20 cellular contexts compared by ENCODE assay signal in genomic region chr17:79859676-79860615, GRCh38. TPM values are rescaled to one million over a fixed set of nuclear protein-coding genes. Genes with fewer than 3 reads are reported as not detected.
DNase-seq lines count a peak whose midpoint lies in the region; ATAC-seq, FAIRE-seq and TF ChIP-seq lines count a peak whose summit lies in the region.
"Had no signal": no experiment of that assay in that cellular context is flagged by ENCODE, and none has a peak within 500 bp of the region (broad histone marks: within the 10 kb centered on the region; RNA-seq: fewer than 3 reads in every experiment).

No MANE protein-coding gene starts in this region.

- CTCF ChIA-PET in CD8-positive, alpha-beta T cell (lab: Charles Lee), result interaction anchor here (1.6 kb wide), 1 partner anchor 20 kb away, joined by 5 read pairs; no protein-coding TSS in a partner anchor

- ATAC-seq in left cardiac atrium, result peak in 1 of 2 donors; percentile 14
- ATAC-seq in heart right ventricle, result no peak
- ATAC-seq in HG02642 (IDR thresholded peaks at IDR 0.05; ENCODE audit: poor library complexity, unreplicated experiment), result no peak
- ATAC-seq in CD8-positive, alpha-beta T cell, result no peak
- ATAC-seq: A549, Right ventricle myocardium inferior had no signal

- H3K4me3 ChIP-seq in heart right ventricle (no peak overlapping the region), SJSA1 (no peak overlapping the region)
- no peak overlapping the region for H3K4me3 ChIP-seq in CD8-positive, alpha-beta T cell (ENCODE audit: low read depth, low read length)
- H3K4me3 ChIP-seq: A549, GM23248 had no signal

- H3K27ac ChIP-seq in heart right ventricle (no peak overlapping the region), SJSA1 (peak overlapping the region; percentile 72)
- H3K27ac ChIP-seq in CD8-positive, alpha-beta T cell (ENCODE audit: low read depth, low read length), result no peak overlapping the region
- H3K27ac ChIP-seq: A549, GM23248 had no signal

- H3K36me3 Mint-ChIP-seq in CD8-positive, alpha-beta T cell, result no peaks in the 10 kb centered on the region
- H3K36me3 Mint-ChIP-seq: CD4-positive, CD25-positive, alpha-beta regulatory T cell had no signal

- intact Hi-C loops in left cardiac atrium (cut with DNase I) (no loop called here), heart right ventricle (cut with DNase I) (loop anchor here in 1 of 10 donors (10.0 kb wide), 2 partner anchors 45 to 95 kb away; no protein-coding TSS in a partner anchor)
- intact Hi-C loops in CD8-positive, alpha-beta T cell (cut with DNase I, micrococcal nuclease), result no loop called here

- H3K27me3 ChIP-seq in heart right ventricle, result peaks cover 0 to 64% (median 35%) of the 10 kb centered on the region in 7 donors
- H3K27me3 ChIP-seq in SJSA1 (replicated peaks), result no peaks in the 10 kb centered on the region
- H3K27me3 ChIP-seq in CD8-positive, alpha-beta T cell (ENCODE audit: insufficient read depth, low read length), result no peaks in the 10 kb centered on the region

- no peaks in the 10 kb centered on the region for H3K9me3 Mint-ChIP-seq in CD8-positive, alpha-beta T cell

- peaks cover 21% of the 10 kb centered on the region for H3K27me3 Mint-ChIP-seq in CD8-positive, alpha-beta T cell (ENCODE audit: low read depth)

- H3K9me3 ChIP-seq in heart right ventricle, result no peaks in the 10 kb centered on the region
- H3K9me3 ChIP-seq in SJSA1 (replicated peaks), result no peaks in the 10 kb centered on the region
- H3K9me3 ChIP-seq in CD8-positive, alpha-beta T cell (ENCODE audit: low read length), result no peaks in the 10 kb centered on the region
- H3K9me3 ChIP-seq: A549 had no signal

- 68 to 73% methylated on average over 38 of the region's 38 CpGs for WGBS in heart right ventricle, 2 donors

- no peaks in the 10 kb centered on the region for H3K4me1 Mint-ChIP-seq in CD8-positive, alpha-beta T cell (ENCODE audit: low read depth)

- DNase-seq in left cardiac atrium (peak; percentile 17), heart right ventricle (no peak), SJSA1 (ENCODE audit: low read depth in 1 of 2, low spot score in 2 of 2) (peak; percentile 89 to 92), left kidney (ENCODE audit: low read depth, low spot score) (peak; percentile 96), urothelium cell line (ENCODE audit: low spot score) (no peak), G401 (ENCODE audit: low spot score) (no peak)
- no peak for DNase-seq in CD8-positive, alpha-beta T cell
- DNase-seq: Calu3; CD4-positive, CD25-positive, alpha-beta regulatory T cell; GM23248; Kasumi-1; NCI-H1105 treated with DMSO at 0.1 percent for 48 hours; NCI-H2081; NCI-H345; NCI-H526 treated with DMSO at 0.1 percent for 48 hours had no signal

- no peak overlapping the region for H3K27ac Mint-ChIP-seq in CD8-positive, alpha-beta T cell
- H3K27ac Mint-ChIP-seq: CD4-positive, CD25-positive, alpha-beta regulatory T cell had no signal

- in situ Hi-C loops in G401 (cut with HindIII; ENCODE audit: low sequenced_read_pairs), result no loop called here

- H3K4me3 Mint-ChIP-seq in CD8-positive, alpha-beta T cell, result no peak overlapping the region
- H3K4me3 Mint-ChIP-seq: CD4-positive, CD25-positive, alpha-beta regulatory T cell had no signal

- no peak for TF ChIP-seq CTCF in heart right ventricle (IDR thresholded peaks at IDR 0.05)
- no peak for TF ChIP-seq CTCF in CD8-positive, alpha-beta T cell (IDR thresholded peaks at IDR 0.05)

- peak; percentile 40 for FAIRE-seq in urothelium cell line (lab: Jason Lieb, UNC)
- FAIRE-seq: A549, G401.6, GM12892 had no signal

- POLR2A ChIA-PET in CD8-positive, alpha-beta T cell (lab: Charles Lee), result no interaction called here

- no peaks in the 10 kb centered on the region for H3K36me3 ChIP-seq in heart right ventricle
- no peaks in the 10 kb centered on the region for H3K36me3 ChIP-seq in SJSA1
- no peaks in the 10 kb centered on the region for H3K36me3 ChIP-seq in CD8-positive, alpha-beta T cell (ENCODE audit: insufficient read depth, low read length)

- H3K4me1 ChIP-seq in heart right ventricle (peaks cover 0 to 5% (median 0%) of the 10 kb centered on the region in 9 donors), SJSA1 (replicated peaks) (peaks cover 38% of the 10 kb centered on the region)
- no peaks in the 10 kb centered on the region for H3K4me1 ChIP-seq in CD8-positive, alpha-beta T cell (ENCODE audit: insufficient read depth, low read length)
- H3K4me1 ChIP-seq: A549 had no signal

RNA-seq across cellular contexts. Expression of gene CBX4, which starts 20.7 kb away (rescaled TPM):
- total RNA-seq in left cardiac atrium (10 to 100 TPM; 17.9 to 24.2 TPM), heart right ventricle (10 to 100 TPM; 21.6 to 38.2 (median 26.4) TPM)
- polyA plus RNA-seq in heart right ventricle, result 1 to 10 TPM; 9.4 to 9.8 TPM
- 52.1 and 53.3 TPM in 2 replicates for total RNA-seq in SJSA1 (2014; rRNA removed; shearing (Covaris generic))
- 13.5 and 20.9 TPM in 2 replicates for total RNA-seq in G401 (2014; rRNA removed; shearing (Covaris generic))
- 100 to 1,000 TPM; 263 to 268 TPM for total RNA-seq in CD8-positive, alpha-beta T cell

Comparison
In these comparisons a context has a peak if more than half of its experiments do, and no peak if none do; other contexts are left out.
1. DNase-seq: peak in left cardiac atrium (single experiment), SJSA1 (2 of 2) and left kidney (single experiment); none in heart right ventricle (0 of 2), urothelium cell line (single experiment), G401 (single experiment) and CD8-positive, alpha-beta T cell (0 of 7).